ENCODE assay signal across 8 cellular contexts in the genomic region with DNA sequence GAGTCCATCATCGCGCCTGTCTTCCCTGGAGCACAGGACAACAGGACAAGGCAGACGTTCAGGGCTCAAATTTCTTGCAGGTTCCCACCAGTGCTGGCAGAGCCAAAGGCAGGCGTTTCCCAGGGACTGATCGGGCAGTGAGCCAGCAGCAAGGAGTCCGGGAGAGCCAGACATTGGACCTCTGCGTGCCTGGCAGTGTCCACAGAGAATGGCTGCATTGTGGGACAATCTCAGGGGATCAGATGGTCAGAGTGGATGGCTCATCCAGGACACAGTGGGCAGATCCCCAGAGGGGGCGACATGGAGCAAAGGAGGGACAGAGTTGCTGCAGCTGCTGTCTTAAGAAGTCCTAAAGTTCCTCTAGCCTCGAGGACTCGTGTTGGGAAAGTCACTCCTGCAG. TPM values are rescaled to one million over a fixed set of nuclear protein-coding genes. Genes with fewer than 3 reads are reported as not detected.
DNase-seq lines count a peak whose midpoint lies in the region; ATAC-seq, FAIRE-seq and TF ChIP-seq lines count a peak whose summit lies in the region.

No MANE protein-coding gene starts in this region.

- peak overlapping the region; percentile 86 for H3K27ac ChIP-seq in C4-2B
- H3K27ac ChIP-seq in SK-N-SH (ENCODE audit: low read depth in 2 of 2, low read length in 1 of 2) = no peak overlapping the region
- peak overlapping the region; percentile 50 for H3K27ac ChIP-seq in effector memory CD4-positive, alpha-beta T cell (ENCODE audit: insufficient read depth, low read length, poor library complexity, severe bottlenecking)

- TF ChIP-seq RAD21 in SK-N-SH (IDR thresholded peaks at IDR 0.05; ENCODE audit: low read length) = peak; percentile 42

- no peak overlapping the region for H3K4me2 ChIP-seq in SK-N-SH

- peak; percentile 42 for DNase-seq in H54 (ENCODE audit: insufficient read length, low spot score)
- peak; percentile 77 for DNase-seq in SK-N-SH
- no peak for DNase-seq in effector memory CD4-positive, alpha-beta T cell
- peak; percentile 72 to 80 (median 76) for DNase-seq in mucosa of descending colon
- DNase-seq in GM19238 (ENCODE audit: insufficient read length, low spot score) = no peak

- H3K9me3 ChIP-seq in SK-N-SH = no peaks in the 10 kb centered on the region
- H3K9me3 ChIP-seq in effector memory CD4-positive, alpha-beta T cell (ENCODE audit: control insufficient read depth, low read length) = no peaks in the 10 kb centered on the region
- no peaks in the 10 kb centered on the region for H3K9me3 ChIP-seq in mucosa of descending colon

- POLR2A ChIA-PET in SK-N-SH (lab: Yijun Ruan, JAX) = interaction anchor here (0.5 kb wide), 1 partner anchor 21 kb away, joined by 3 read pairs; no protein-coding TSS in a partner anchor

- 39% methylated on average over 6 of the region's 10 CpGs for WGBS in SK-N-SH (ENCODE audit: low lambda C conversion rate)

- no peaks in the 10 kb centered on the region for H4K20me1 ChIP-seq in SK-N-SH (ENCODE audit: insufficient read depth)

- H3K4me3 ChIP-seq in SK-N-SH (ENCODE audit: low read depth in 2 of 2, low read length in 1 of 2) (no peak overlapping the region), mucosa of descending colon (no peak overlapping the region)
- no peak overlapping the region for H3K4me3 ChIP-seq in effector memory CD4-positive, alpha-beta T cell (ENCODE audit: insufficient read depth, low read depth, low read length, poor library complexity, severe bottlenecking)

- no peaks in the 10 kb centered on the region for H3K27me3 ChIP-seq in SK-N-SH (ENCODE audit: insufficient read depth)
- no peaks in the 10 kb centered on the region for H3K27me3 ChIP-seq in effector memory CD4-positive, alpha-beta T cell (replicated peaks; ENCODE audit: control insufficient read depth, insufficient read depth, low read length, poor library complexity, severe bottlenecking)

- CTCF ChIA-PET in SK-N-SH (lab: Yijun Ruan, JAX) = interaction anchor here (0.7 to 3.0 kb wide), 16 partner anchors 11 to 1016 kb away, joined by 3 to 14 read pairs (median 4); a partner anchor contains a TSS

- H3F3A ChIP-seq in SK-N-SH (replicated peaks; ENCODE audit: insufficient read depth) = peaks cover 4% of the 10 kb centered on the region

- intact Hi-C loops in mucosa of descending colon (cut with DNase I, micrococcal nuclease) = no loop called here

- no peak for TF ChIP-seq POLR2A in H54 (IDR thresholded peaks at IDR 0.05; ENCODE audit: low read depth, low read length)

- peak; percentile 1 for ATAC-seq in mucosa of descending colon
- no peak for ATAC-seq in HG03025 (IDR thresholded peaks at IDR 0.05; ENCODE audit: low FRiP score, unreplicated experiment)
- no peak for ATAC-seq in GM19023 (IDR thresholded peaks at IDR 0.05; ENCODE audit: unreplicated experiment)

- H2AFZ ChIP-seq in SK-N-SH (ENCODE audit: low read depth) = no peak overlapping the region

- TF ChIP-seq CTCF in C4-2B (conservative IDR thresholded peaks at IDR 0.05) (no peak; the same call in 1 of the 2 replicates), SK-N-SH (IDR thresholded peaks at IDR 0.05) (peak; percentile 60), mucosa of descending colon (IDR thresholded peaks at IDR 0.05) (peak; percentile 10)

- H3K36me3 ChIP-seq in SK-N-SH (replicated peaks in 1 of 2; ENCODE audit: control insufficient read depth in 1 of 2, insufficient read depth in 2 of 2, low read length in 1 of 2) (peaks cover 0 to 6% of the 10 kb centered on the region in 2 experiments), mucosa of descending colon (ENCODE audit: low read depth) (no peaks in the 10 kb centered on the region)
- peaks cover 52% of the 10 kb centered on the region for H3K36me3 ChIP-seq in effector memory CD4-positive, alpha-beta T cell (ENCODE audit: control insufficient read depth, insufficient read depth, low read length)

- no peaks in the 10 kb centered on the region for H3K9me2 ChIP-seq in SK-N-SH

- TF ChIP-seq EP300 in SK-N-SH (IDR thresholded peaks at IDR 0.05; ENCODE audit: borderline replicate concordance in 1 of 2, low read depth in 1 of 2, low read length in 1 of 2) = no peak

- FAIRE-seq in H54 (lab: Jason Lieb, UNC) = no peak

- H3K79me2 ChIP-seq in SK-N-SH (ENCODE audit: insufficient read depth) = peaks cover 7% of the 10 kb centered on the region; the same call in 1 of the 2 replicates

- no peak overlapping the region for H3K9ac ChIP-seq in SK-N-SH

- H3K4me1 ChIP-seq in SK-N-SH (ENCODE audit: control insufficient read depth in 1 of 2, insufficient read depth in 2 of 2, low read depth in 1 of 2, low read length in 1 of 2) (peaks cover 0 to 34% of the 10 kb centered on the region in 2 experiments; a peak in 1 of 4 replicates), mucosa of descending colon (ENCODE audit: low read depth) (peaks cover 59% of the 10 kb centered on the region)
- H3K4me1 ChIP-seq in effector memory CD4-positive, alpha-beta T cell (ENCODE audit: control insufficient read depth, insufficient read depth, low read length, poor library complexity, severe bottlenecking) = peaks cover 64% of the 10 kb centered on the region

TF ChIP-seq in SK-N-SH, 30 proteins besides CTCF, POLR2A, EP300 and RAD21:
- TF ChIP-seq CHD2 (IDR thresholded peaks at IDR 0.05; ENCODE audit: low read length, partially characterized antibody) (no peak), NRF1 (IDR thresholded peaks at IDR 0.05; ENCODE audit: low read depth, low read length) (no peak), SMC3 (IDR thresholded peaks at IDR 0.05; ENCODE audit: low read depth, low read length) (peak; percentile 39; the same call in 1 of the 2 replicates), POLR2AphosphoS5 (IDR thresholded peaks at IDR 0.05; ENCODE audit: low read depth, low read length) (no peak)

RNA-seq across cellular contexts. Expression of a gene that starts 4.6 kb away (rescaled TPM):
- 13.5 and 18.5 TPM in 2 replicates for polyA plus RNA-seq in SK-N-SH (2012; rRNA removed)
- 3.2 and 5.1 TPM in 2 replicates for polyA plus RNA-seq in SK-N-SH (2012; cell fraction: cytosol; rRNA removed)
- 83.1 and 85.6 TPM in 2 replicates for polyA plus RNA-seq in SK-N-SH (2012; cell fraction: nucleus; rRNA removed)
- total RNA-seq in mucosa of descending colon = 100 to 1,000 TPM; 115 to 192 (median 147) TPM

RNA-seq across cellular contexts. Expression of a gene that starts 11.4 kb away (rescaled TPM):
- polyA plus RNA-seq in SK-N-SH (2012; rRNA removed) = 0.05 and 0.07 TPM in 2 replicates
- 0.04 and 0.05 TPM in 2 replicates for polyA plus RNA-seq in SK-N-SH (2012; cell fraction: cytosol; rRNA removed)
- 0.33 and 0.50 TPM in 2 replicates for polyA plus RNA-seq in SK-N-SH (2012; cell fraction: nucleus; rRNA removed)
- total RNA-seq in mucosa of descending colon = 100 to 1,000 TPM in 1 of 3 donors, 10 to 100 TPM in 2; 27.3 to 199 (median 60.3) TPM

RNA-seq across cellular contexts. Expression of a gene that starts 46.5 kb away (rescaled TPM):
- polyA plus RNA-seq in SK-N-SH (2012; rRNA removed) = 95.3 and 124 TPM in 2 replicates
- 49.6 and 70.6 TPM in 2 replicates for polyA plus RNA-seq in SK-N-SH (2012; cell fraction: cytosol; rRNA removed)
- 175 and 177 TPM in 2 replicates for polyA plus RNA-seq in SK-N-SH (2012; cell fraction: nucleus; rRNA removed)
- total RNA-seq in mucosa of descending colon = 10 to 100 TPM; 33.0 to 43.6 (median 38.3) TPM

Comparison
In these comparisons a context has a peak if more than half of its experiments do, and no peak if none do; other contexts are left out.
1. H3K27ac ChIP-seq: peak in C4-2B (single experiment) and effector memory CD4-positive, alpha-beta T cell (single experiment); none in SK-N-SH (0 of 2).
2. DNase-seq: peak in H54 (single experiment), SK-N-SH (single experiment) and mucosa of descending colon (3 of 3); none in effector memory CD4-positive, alpha-beta T cell (0 of 3) and GM19238 (single experiment).